12 cellular contexts compared by ENCODE assay signal in genomic region chr10:114195079-114195478, GRCh38. TPM values are rescaled to one million over a fixed set of nuclear protein-coding genes. Genes with fewer than 3 reads are reported as not detected.
DNase-seq lines count a peak whose midpoint lies in the region; ATAC-seq and TF ChIP-seq lines count a peak whose summit lies in the region.
"Had no signal": no experiment of that assay in that cellular context is flagged by ENCODE, and none has a peak within 500 bp of the region (broad histone marks: within the 10 kb centered on the region; RNA-seq: fewer than 3 reads in every experiment).

No MANE protein-coding gene starts in this region.

- H3K27ac Mint-ChIP-seq in WTC11 = no peak overlapping the region
- H3K27ac Mint-ChIP-seq: activated B cell treated with CpG ODN at 0.5 μM for 24 hours had no signal

- ATAC-seq in GM19438 (IDR thresholded peaks at IDR 0.05; ENCODE audit: low read depth, unreplicated experiment) (peak; percentile 87), HG02973 (IDR thresholded peaks at IDR 0.05; ENCODE audit: unreplicated experiment) (peak; percentile 95), WTC11 (no peak)

- DNase-seq in GM12865 (ENCODE audit: low read depth) = peak; percentile 84
- DNase-seq in Jurkat, Clone E6-1 (ENCODE audit: low read depth, low spot score) = peak; percentile 54
- DNase-seq in anterior cingulate cortex (lab: John Stamatoyannopoulos, UW) = no peak
- DNase-seq in WTC11 (ENCODE audit: low spot score) = no peak
- DNase-seq in NCI-H1417 treated with DMSO at 0.1 percent for 48 hours (lab: John Stamatoyannopoulos, UW) = no peak
- no peak for DNase-seq in stimulated activated CD4-positive, alpha-beta T cell treated with anti-CD3 and anti-CD28 coated beads, Interleukin-2, amount 100 ng/mL, for 24 hours
- DNase-seq: activated B cell treated with CpG ODN at 0.5 μM for 24 hours, GDM1 had no signal

- POLR2A ChIA-PET in WTC11 (lab: Charles Lee) = no interaction called here

- H3K36me3 Mint-ChIP-seq in WTC11 = no peaks in the 10 kb centered on the region

- CTCF ChIA-PET in WTC11 (lab: Charles Lee) = no interaction called here

- H3K4me3 Mint-ChIP-seq in WTC11 = no peak overlapping the region
- H3K4me3 Mint-ChIP-seq: activated B cell treated with CpG ODN at 0.5 μM for 24 hours had no signal

- no peaks in the 10 kb centered on the region for H3K9me3 Mint-ChIP-seq in WTC11
- H3K9me3 Mint-ChIP-seq: activated B cell treated with CpG ODN at 0.5 μM for 24 hours had no signal

- TF ChIP-seq CTCF in GM12865 (IDR thresholded peaks at IDR 0.05; ENCODE audit: insufficient read depth, low read depth, low read length, missing control alignments) (no peak), WTC11 (IDR thresholded peaks at IDR 0.05) (no peak)

- H3K4me1 Mint-ChIP-seq in WTC11 = no peaks in the 10 kb centered on the region
- H3K4me1 Mint-ChIP-seq: activated B cell treated with CpG ODN at 0.5 μM for 24 hours had no signal

- no peak overlapping the region for H3K4me3 ChIP-seq in GM12865 (ENCODE audit: low read depth, low read length)
- H3K4me3 ChIP-seq in Jurkat, Clone E6-1 (ENCODE audit: low read length) = no peak overlapping the region
- H3K4me3 ChIP-seq: coronary artery had no signal

- no peaks in the 10 kb centered on the region for H3K27me3 Mint-ChIP-seq in WTC11 (ENCODE audit: low read depth)

TF ChIP-seq in WTC11, 78 proteins besides CTCF, POLR2A, EP300 and RAD21:
- TF ChIP-seq NR2C2 (CRISPR knock-in tag; IDR thresholded peaks at IDR 0.05) = no peak
- no peak for TF ChIP-seq AFF4 (CRISPR knock-in tag; IDR thresholded peaks at IDR 0.05; ENCODE audit: borderline replicate concordance)
- TF ChIP-seq ERG (CRISPR knock-in tag; IDR thresholded peaks at IDR 0.05) = no peak
- no peak for TF ChIP-seq MXD4 (CRISPR knock-in tag; IDR thresholded peaks at IDR 0.05; ENCODE audit: borderline replicate concordance)
- no peak for TF ChIP-seq ELF4 (CRISPR knock-in tag; IDR thresholded peaks at IDR 0.05; ENCODE audit: low read depth)
- no peak for TF ChIP-seq NFATC4 (CRISPR knock-in tag; IDR thresholded peaks at IDR 0.05)
- no peak for TF ChIP-seq NR3C1 (CRISPR knock-in tag; conservative IDR thresholded peaks at IDR 0.05; ENCODE audit: low read depth)
- TF ChIP-seq IRF1 (CRISPR knock-in tag; IDR thresholded peaks at IDR 0.05) = no peak
- no peak for TF ChIP-seq RORB (CRISPR knock-in tag; IDR thresholded peaks at IDR 0.05)

RNA-seq across cellular contexts. Expression of gene TDRD1, which starts 15.9 kb away (rescaled TPM):
- polyA plus RNA-seq in Jurkat, Clone E6-1 (2012; ENCODE audit: insufficient read depth, insufficient read length) = not detected
- total RNA-seq in WTC11 (2021) = 0.57 to 0.70 TPM (median 0.69 TPM) in 3 replicates

RNA-seq across cellular contexts. Expression of gene CCDC186, which starts 21.1 kb away (rescaled TPM):
- 5.6 TPM for polyA plus RNA-seq in Jurkat, Clone E6-1 (2012; ENCODE audit: insufficient read depth, insufficient read length)
- 23.3 to 32.7 TPM (median 24.5 TPM) in 3 replicates for total RNA-seq in WTC11 (2021)

RNA-seq across cellular contexts. Expression of gene VWA2, which starts 44.0 kb away (rescaled TPM):
- not detected for polyA plus RNA-seq in Jurkat, Clone E6-1 (2012; ENCODE audit: insufficient read depth, insufficient read length)
- 2.1 to 3.1 TPM (median 2.7 TPM) in 3 replicates for total RNA-seq in WTC11 (2021)
- total RNA-seq: activated B cell treated with CpG ODN at 0.5 μM for 24 hours had no signal
- polyA plus RNA-seq: liver had no signal

Comparison
In these comparisons a context has a peak if more than half of its experiments do, and no peak if none do; other contexts are left out.
1. DNase-seq: peak in GM12865 (single experiment) and Jurkat, Clone E6-1 (single experiment); none in anterior cingulate cortex (0 of 58), WTC11 (single experiment), NCI-H1417 treated with DMSO at 0.1 percent for 48 hours (single experiment) and stimulated activated CD4-positive, alpha-beta T cell treated with anti-CD3 and anti-CD28 coated beads, Interleukin-2, amount 100 ng/mL, for 24 hours (0 of 2).